In genomic region chr11:35618497-35619029, GRCh38 we compare ENCODE assay signal across 8 cellular contexts. TPM values are rescaled to one million over a fixed set of nuclear protein-coding genes. Genes with fewer than 3 reads are reported as not detected.
A peak's percentile ranks its signal among the peaks of the same experiment; 100 is the strongest.
DNase-seq lines count a peak whose midpoint lies in the region; ATAC-seq and TF ChIP-seq lines count a peak whose summit lies in the region.

No MANE protein-coding gene starts in this region.

- CTCF ChIA-PET in RWPE1 (lab: Yijun Ruan, JAX), result interaction anchor here (1.0 to 3.3 kb wide), 4 partner anchors 132 to 648 kb away, joined by 4 to 11 read pairs (median 8); no protein-coding TSS in a partner anchor

- H3K9me3 ChIP-seq in esophagus muscularis mucosa (no peaks in the 10 kb centered on the region), neuronal stem cell (replicated peaks in 1 of 2; ENCODE audit: control insufficient read depth in 2 of 2, insufficient read depth in 1 of 2, low read depth in 1 of 2, low read length in 2 of 2) (no peaks in the 10 kb centered on the region), Karpas-422 (ENCODE audit: low read length) (no peaks in the 10 kb centered on the region)

- H3K9ac ChIP-seq in neuronal stem cell (ENCODE audit: low read depth, low read length, poor library complexity), result peak overlapping the region; percentile 98
- H3K9ac ChIP-seq in Karpas-422 (ENCODE audit: low read length), result no peak overlapping the region

- H2BK5ac ChIP-seq in neuronal stem cell (ENCODE audit: low read length), result peak overlapping the region; percentile 89

- 0% methylated on average over 2 of the region's 79 CpGs for WGBS in esophagus muscularis mucosa
- no CpG with 5 or more reads among the region's 79 CpGs for WGBS in neuronal stem cell (ENCODE audit: extremely low coverage in 2 of 2, insufficient read length in 2 of 2, insufficient replicate concordance in 1 of 2), 2 donors

- no peak overlapping the region for H4K8ac ChIP-seq in neuronal stem cell (ENCODE audit: low read depth, low read length)

- peak overlapping the region; percentile 37 for H3K4ac ChIP-seq in neuronal stem cell (ENCODE audit: low read length)

- peak overlapping the region; percentile 73 for H2BK12ac ChIP-seq in neuronal stem cell (ENCODE audit: low read length)

- POLR2A ChIA-PET in RWPE1 (lab: Yijun Ruan, JAX; ENCODE audit: low non-redundant PET), result no interaction called here

- H3K27me3 ChIP-seq in esophagus muscularis mucosa (peaks cover 0 to 27% (median 0%) of the 10 kb centered on the region in 4 donors), neuronal stem cell (ENCODE audit: control insufficient read depth in 3 of 3, insufficient read depth in 3 of 3, low read depth in 1 of 3, low read length in 3 of 3) (no peaks in the 10 kb centered on the region), Karpas-422 (ENCODE audit: low read length) (no peaks in the 10 kb centered on the region)

- no peak overlapping the region for H2BK15ac ChIP-seq in neuronal stem cell (ENCODE audit: low read length)

- H3K36me3 ChIP-seq in esophagus muscularis mucosa (no peaks in the 10 kb centered on the region), neuronal stem cell (replicated peaks in 1 of 2; ENCODE audit: control insufficient read depth in 2 of 2, insufficient read depth in 2 of 2, low read length in 2 of 2) (peaks cover 0 to 10% of the 10 kb centered on the region in 2 donors), Karpas-422 (ENCODE audit: insufficient read depth, low read length) (no peaks in the 10 kb centered on the region)

- no peaks in the 10 kb centered on the region for H3K79me2 ChIP-seq in Karpas-422 (ENCODE audit: low read length)

- DNase-seq in Right ventricle myocardium inferior (ENCODE audit: missing footprints) (peak; percentile 62), cardiac septum (ENCODE audit: low spot score) (no peak), RWPE1 (ENCODE audit: low spot score) (peak; percentile 55), esophagus muscularis mucosa (ENCODE audit: extremely low spot score) (no peak), neuronal stem cell (ENCODE audit: low spot score) (peak; percentile 43), DMS79 (lab: John Stamatoyannopoulos, UW) (no peak), Karpas-422 (no peak)

- H3K23ac ChIP-seq in neuronal stem cell (ENCODE audit: low read depth, low read length, poor library complexity), result peak overlapping the region; percentile 66

- no peak overlapping the region for H4K91ac ChIP-seq in neuronal stem cell (ENCODE audit: low read depth, low read length, poor library complexity)

- H2BK120ac ChIP-seq in neuronal stem cell (ENCODE audit: low read depth, low read length), result peak overlapping the region; percentile 56

- intact Hi-C loops in Right ventricle myocardium inferior (cut with DNase I), result loop anchor here (2.0 to 5.0 kb wide), 4 partner anchors 44 to 859 kb away; partner anchors contain the start of gene TRIM44
- intact Hi-C loops in cardiac septum (cut with DNase I), result loop anchor here (2.0 to 10.0 kb wide), 6 partner anchors 44 to 639 kb away; partner anchors contain the start of genes LDLRAD3 and TRIM44
- intact Hi-C loops in esophagus muscularis mucosa (cut with DNase I), result loop anchor here (5.0 to 10.0 kb wide), 3 partner anchors 204 to 876 kb away; partner anchors contain the start of gene LDLRAD3

- H3K4me2 ChIP-seq in neuronal stem cell (ENCODE audit: insufficient read depth, low read length, poor library complexity, severe bottlenecking), result peak overlapping the region; percentile 86
- no peak overlapping the region for H3K4me2 ChIP-seq in Karpas-422 (ENCODE audit: low read depth, low read length, poor library complexity, severe bottlenecking)

- H3K4me3 ChIP-seq in esophagus muscularis mucosa (peak overlapping the region; percentile 58 to 77 (median 70)), neuronal stem cell (ENCODE audit: low read length in 2 of 2) (peak overlapping the region; percentile 67 to 98), Karpas-422 (ENCODE audit: low read length) (no peak overlapping the region)

- ATAC-seq in Right ventricle myocardium inferior, result peak; percentile 19
- peak; percentile 38 for ATAC-seq in HG02763 (IDR thresholded peaks at IDR 0.05; ENCODE audit: unreplicated experiment)

- no peak for TF ChIP-seq POLR2A in esophagus muscularis mucosa (IDR thresholded peaks at IDR 0.05; ENCODE audit: low read depth)

- H2AK5ac ChIP-seq in neuronal stem cell (ENCODE audit: low read depth, low read length), result peak overlapping the region; percentile 20

- no peaks in the 10 kb centered on the region for H3K9me2 ChIP-seq in Karpas-422 (replicated peaks; ENCODE audit: insufficient read depth, low read length)

- H4K20me1 ChIP-seq in Karpas-422 (ENCODE audit: insufficient read depth, low read depth, low read length), result no peaks in the 10 kb centered on the region

- H3K18ac ChIP-seq in neuronal stem cell (ENCODE audit: low read length), result peak overlapping the region; percentile 93

- H2AFZ ChIP-seq in neuronal stem cell (ENCODE audit: low read length) (peak overlapping the region; percentile 80), Karpas-422 (ENCODE audit: low read length) (no peak overlapping the region)

- TF ChIP-seq EP300 in esophagus muscularis mucosa (IDR thresholded peaks at IDR 0.05), result no peak

- TF ChIP-seq CTCF in RWPE1 (conservative IDR thresholded peaks at IDR 0.05; ENCODE audit: low read depth) (no peak), esophagus muscularis mucosa (IDR thresholded peaks at IDR 0.05) (no peak)

- H3K27ac ChIP-seq in RWPE1 (peak overlapping the region; percentile 99), esophagus muscularis mucosa (replicated peaks in 1 of 4) (peak overlapping the region; percentile 73 to 83 (median 76)), neuronal stem cell (replicated peaks; ENCODE audit: low read length) (peak overlapping the region; percentile 83), Karpas-422 (ENCODE audit: low read length) (no peak overlapping the region)

- H3K4me1 ChIP-seq in esophagus muscularis mucosa (peaks cover 22 to 40% (median 36%) of the 10 kb centered on the region in 4 donors), neuronal stem cell (ENCODE audit: control insufficient read depth in 2 of 2, insufficient read depth in 1 of 2, low read depth in 1 of 2, low read length in 2 of 2) (peaks cover 7 to 15% of the 10 kb centered on the region in 2 donors), Karpas-422 (ENCODE audit: low read length) (no peaks in the 10 kb centered on the region)

- H3K79me1 ChIP-seq in neuronal stem cell (ENCODE audit: low read depth, low read length), result peaks cover 5% of the 10 kb centered on the region

- peak overlapping the region; percentile 92 for H3K14ac ChIP-seq in neuronal stem cell (ENCODE audit: low read length)

RNA-seq across cellular contexts. Expression of gene FJX1, which starts 0.3 kb away (rescaled TPM):
- total RNA-seq in Right ventricle myocardium inferior (0.54 TPM), cardiac septum (3.6 TPM), esophagus muscularis mucosa (10 to 100 TPM in 1 of 4 donors, 1 to 10 TPM in 3; 2.1 to 18.1 (median 6.5) TPM)
- 51.2 TPM for polyA plus RNA-seq in neuronal stem cell (2013, experiment 1 of 2)
- 51.7 TPM for polyA plus RNA-seq in neuronal stem cell (2013, experiment 2 of 2)
- total RNA-seq in Karpas-422 (2014; rRNA removed; shearing (Covaris generic); ENCODE audit: low replicate concordance), result not detected in 2 replicates

RNA-seq across cellular contexts. Expression of gene TRIM44, which starts 44.0 kb away (rescaled TPM):
- total RNA-seq in Right ventricle myocardium inferior, result 39.9 TPM
- total RNA-seq in cardiac septum, result 57.8 TPM
- 10 to 100 TPM; 27.4 to 73.4 (median 53.7) TPM for total RNA-seq in esophagus muscularis mucosa
- polyA plus RNA-seq in neuronal stem cell (2013, experiment 1 of 2), result 31.4 TPM
- polyA plus RNA-seq in neuronal stem cell (2013, experiment 2 of 2), result 31.8 TPM
- 14.9 and 16.3 TPM in 2 replicates for total RNA-seq in Karpas-422 (2014; rRNA removed; shearing (Covaris generic); ENCODE audit: low replicate concordance)

Comparison
In these comparisons a context has a peak if more than half of its experiments do, and no peak if none do; other contexts are left out.
1. DNase-seq: peak in Right ventricle myocardium inferior (single experiment), RWPE1 (single experiment) and neuronal stem cell (single experiment); none in cardiac septum (single experiment), esophagus muscularis mucosa (single experiment), DMS79 (single experiment) and Karpas-422 (single experiment).